ENCODE assay signal across 1 cellular context in the genomic region with DNA sequence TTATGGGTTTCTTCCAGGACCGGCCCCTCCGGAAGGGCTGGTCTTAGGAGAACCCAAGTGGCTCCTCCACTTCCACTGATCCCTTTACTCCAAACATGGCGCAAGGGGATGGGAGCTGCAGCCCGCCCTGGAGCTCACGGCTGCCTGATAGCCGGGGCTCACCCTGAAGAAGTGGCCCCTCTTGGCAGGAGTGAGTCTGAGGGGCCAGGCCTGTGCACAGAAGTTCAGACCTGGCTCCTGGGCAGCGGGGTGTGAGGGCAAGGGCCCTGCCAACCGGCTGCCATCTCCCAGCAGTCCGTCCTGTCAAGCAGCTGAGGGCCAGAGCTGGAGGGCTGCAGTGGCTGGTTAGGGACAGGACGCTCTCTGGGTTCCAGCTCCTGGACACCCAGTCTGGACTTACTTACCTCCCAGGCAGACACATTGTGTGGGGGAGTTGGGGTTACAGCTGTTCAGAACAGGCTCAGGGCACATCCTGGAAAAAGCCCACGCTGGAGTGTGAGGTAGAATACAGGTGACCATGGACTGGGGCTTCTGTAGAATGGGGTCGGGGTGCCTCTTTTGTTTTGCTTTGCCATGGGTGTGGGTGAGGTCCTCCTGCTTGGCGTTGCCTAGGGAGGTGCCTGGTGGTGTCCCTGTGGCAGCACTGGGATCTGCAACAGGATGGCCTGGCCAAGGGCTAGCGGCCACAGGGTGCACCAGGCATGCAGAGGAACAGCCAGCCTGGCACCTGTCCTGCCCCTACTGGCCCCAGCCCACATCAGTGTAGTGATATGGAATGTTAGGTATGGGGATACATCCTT.
TF ChIP-seq lines count a peak whose summit lies in the region.

No MANE protein-coding gene starts in this region.

TF ChIP-seq in HepG2, 621 proteins besides CTCF, POLR2A, EP300 and RAD21 (continued from another document):
- TF ChIP-seq, protein P1, sequence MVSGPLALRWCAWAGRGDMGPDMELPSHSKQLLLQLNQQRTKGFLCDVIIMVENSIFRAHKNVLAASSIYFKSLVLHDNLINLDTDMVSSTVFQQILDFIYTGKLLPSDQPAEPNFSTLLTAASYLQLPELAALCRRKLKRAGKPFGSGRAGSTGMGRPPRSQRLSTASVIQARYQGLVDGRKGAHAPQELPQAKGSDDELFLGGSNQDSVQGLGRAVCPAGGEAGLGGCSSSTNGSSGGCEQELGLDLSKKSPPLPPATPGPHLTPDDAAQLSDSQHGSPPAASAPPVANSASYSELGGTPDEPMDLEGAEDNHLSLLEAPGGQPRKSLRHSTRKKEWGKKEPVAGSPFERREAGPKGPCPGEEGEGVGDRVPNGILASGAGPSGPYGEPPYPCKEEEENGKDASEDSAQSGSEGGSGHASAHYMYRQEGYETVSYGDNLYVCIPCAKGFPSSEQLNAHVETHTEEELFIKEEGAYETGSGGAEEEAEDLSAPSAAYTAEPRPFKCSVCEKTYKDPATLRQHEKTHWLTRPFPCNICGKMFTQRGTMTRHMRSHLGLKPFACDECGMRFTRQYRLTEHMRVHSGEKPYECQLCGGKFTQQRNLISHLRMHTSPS (CRISPR knock-in tag; IDR thresholded peaks at IDR 0.05; ENCODE audit: low read depth), result 0 out of 2 replicates have a peak, but pooled peaks have one; percentile 22
- TF ChIP-seq ZNF883 (CRISPR knock-in tag; IDR thresholded peaks at IDR 0.05; ENCODE audit: not compliant biosample characterization) (peak; percentile 64), SAFB2 (CRISPR knock-in tag; IDR thresholded peaks at IDR 0.05; ENCODE audit: borderline replicate concordance, low read depth) (0 out of 2 replicates have a peak, but pooled peaks have one; percentile 44), ZNF598 (CRISPR knock-in tag; IDR thresholded peaks at IDR 0.05; ENCODE audit: borderline replicate concordance) (0 out of 2 replicates have a peak, but pooled peaks have one; percentile 52), ZNF225 (CRISPR knock-in tag; IDR thresholded peaks at IDR 0.05) (peak; percentile 29; the same call in 1 of the 2 replicates), ZMYM4 (CRISPR knock-in tag; IDR thresholded peaks at IDR 0.05) (0 out of 2 replicates have a peak, but pooled peaks have one; percentile 22)
- TF ChIP-seq, protein P2, sequence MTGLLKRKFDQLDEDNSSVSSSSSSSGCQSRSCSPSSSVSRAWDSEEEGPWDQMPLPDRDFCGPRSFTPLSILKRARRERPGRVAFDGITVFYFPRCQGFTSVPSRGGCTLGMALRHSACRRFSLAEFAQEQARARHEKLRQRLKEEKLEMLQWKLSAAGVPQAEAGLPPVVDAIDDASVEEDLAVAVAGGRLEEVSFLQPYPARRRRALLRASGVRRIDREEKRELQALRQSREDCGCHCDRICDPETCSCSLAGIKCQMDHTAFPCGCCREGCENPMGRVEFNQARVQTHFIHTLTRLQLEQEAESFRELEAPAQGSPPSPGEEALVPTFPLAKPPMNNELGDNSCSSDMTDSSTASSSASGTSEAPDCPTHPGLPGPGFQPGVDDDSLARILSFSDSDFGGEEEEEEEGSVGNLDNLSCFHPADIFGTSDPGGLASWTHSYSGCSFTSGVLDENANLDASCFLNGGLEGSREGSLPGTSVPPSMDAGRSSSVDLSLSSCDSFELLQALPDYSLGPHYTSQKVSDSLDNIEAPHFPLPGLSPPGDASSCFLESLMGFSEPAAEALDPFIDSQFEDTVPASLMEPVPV (CRISPR knock-in tag; IDR thresholded peaks at IDR 0.05), result no peak
- TF ChIP-seq, protein P3, sequence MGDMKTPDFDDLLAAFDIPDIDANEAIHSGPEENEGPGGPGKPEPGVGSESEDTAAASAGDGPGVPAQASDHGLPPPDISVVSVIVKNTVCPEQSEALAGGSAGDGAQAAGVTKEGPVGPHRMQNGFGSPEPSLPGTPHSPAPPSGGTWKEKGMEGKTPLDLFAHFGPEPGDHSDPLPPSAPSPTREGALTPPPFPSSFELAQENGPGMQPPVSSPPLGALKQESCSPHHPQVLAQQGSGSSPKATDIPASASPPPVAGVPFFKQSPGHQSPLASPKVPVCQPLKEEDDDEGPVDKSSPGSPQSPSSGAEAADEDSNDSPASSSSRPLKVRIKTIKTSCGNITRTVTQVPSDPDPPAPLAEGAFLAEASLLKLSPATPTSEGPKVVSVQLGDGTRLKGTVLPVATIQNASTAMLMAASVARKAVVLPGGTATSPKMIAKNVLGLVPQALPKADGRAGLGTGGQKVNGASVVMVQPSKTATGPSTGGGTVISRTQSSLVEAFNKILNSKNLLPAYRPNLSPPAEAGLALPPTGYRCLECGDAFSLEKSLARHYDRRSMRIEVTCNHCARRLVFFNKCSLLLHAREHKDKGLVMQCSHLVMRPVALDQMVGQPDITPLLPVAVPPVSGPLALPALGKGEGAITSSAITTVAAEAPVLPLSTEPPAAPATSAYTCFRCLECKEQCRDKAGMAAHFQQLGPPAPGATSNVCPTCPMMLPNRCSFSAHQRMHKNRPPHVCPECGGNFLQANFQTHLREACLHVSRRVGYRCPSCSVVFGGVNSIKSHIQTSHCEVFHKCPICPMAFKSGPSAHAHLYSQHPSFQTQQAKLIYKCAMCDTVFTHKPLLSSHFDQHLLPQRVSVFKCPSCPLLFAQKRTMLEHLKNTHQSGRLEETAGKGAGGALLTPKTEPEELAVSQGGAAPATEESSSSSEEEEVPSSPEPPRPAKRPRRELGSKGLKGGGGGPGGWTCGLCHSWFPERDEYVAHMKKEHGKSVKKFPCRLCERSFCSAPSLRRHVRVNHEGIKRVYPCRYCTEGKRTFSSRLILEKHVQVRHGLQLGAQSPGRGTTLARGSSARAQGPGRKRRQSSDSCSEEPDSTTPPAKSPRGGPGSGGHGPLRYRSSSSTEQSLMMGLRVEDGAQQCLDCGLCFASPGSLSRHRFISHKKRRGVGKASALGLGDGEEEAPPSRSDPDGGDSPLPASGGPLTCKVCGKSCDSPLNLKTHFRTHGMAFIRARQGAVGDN (CRISPR knock-in tag; IDR thresholded peaks at IDR 0.05), result peak; percentile 33
